35 cellular contexts compared by ENCODE assay signal in the genomic region with DNA sequence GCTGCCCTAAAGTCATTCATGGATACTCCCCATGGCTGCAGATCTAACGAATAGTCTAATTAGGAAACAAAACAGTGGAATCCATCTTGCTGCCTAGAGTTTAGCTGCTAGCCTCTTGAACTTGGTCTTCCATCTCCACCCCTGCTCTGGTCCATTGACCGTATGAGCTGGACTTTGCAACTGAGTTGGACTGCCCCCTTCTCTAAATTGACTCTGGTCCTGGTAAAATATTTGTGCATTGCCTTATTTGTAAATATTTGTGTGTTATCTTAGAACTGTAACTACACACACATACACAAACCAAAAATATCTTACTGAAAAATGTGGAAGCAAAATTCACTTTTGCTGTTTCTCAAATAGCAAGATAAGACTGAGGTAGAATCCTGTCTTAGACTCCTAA.
"Had no signal": no experiment of that assay in that cellular context is flagged by ENCODE, and none has a peak within 500 bp of the region (broad histone marks: within the 10 kb centered on the region; RNA-seq: fewer than 3 reads in every experiment).

No MANE protein-coding gene starts in this region.

- H3K36me3 ChIP-seq: adrenal gland, ascending aorta, brain microvascular endothelial cell, breast epithelium, cardiac muscle cell had no signal

- DNase-seq: activated effector memory CD4-positive, alpha-beta T cell treated with anti-CD3 and anti-CD28 coated beads, Interleukin-2, amount 50 U/mL, for 16 hours; activated effector memory CD4-positive, alpha-beta T cell treated with Interleukin-2 at 50 U/mL for 16 hours; activated gamma-delta T cell; activated gamma-delta T cell treated with Interleukin-2 at 50 U/mL for 16 hours; activated naive CD4-positive, alpha-beta T cell; activated naive CD4-positive, alpha-beta T cell treated with anti-CD3 and anti-CD28 coated beads for 36 hours; activated naive CD4-positive, alpha-beta T cell treated with anti-CD3 and anti-CD28 coated beads, Interleukin-2, amount 10 ng/mL, durations not matched to agents 7 days and 5 days; activated naive CD4-positive, alpha-beta T cell treated with anti-CD3 and anti-CD28 coated beads, Interleukin-2, amount 50 U/mL, for 16 hours; activated naive CD4-positive, alpha-beta T cell treated with Interleukin-2 at 50 U/mL for 16 hours; activated naive CD8-positive, alpha-beta T cell treated with anti-CD3 and anti-CD28 coated beads for 36 hours; activated naive CD8-positive, alpha-beta T cell treated with anti-CD3 and anti-CD28 coated beads, Interleukin-2, amount 10 ng/mL, durations not matched to agents 7 days and 5 days; activated naive CD8-positive, alpha-beta T cell treated with anti-CD3 and anti-CD28 coated beads, Interleukin-2, amount 50 U/mL, for 24 hours; activated T-cell treated with anti-CD3 and anti-CD28 coated beads for 4 hours; activated T-cell treated with anti-CD3 and anti-CD28 coated beads, Interleukin-2, amount 50 U/mL, for 1 hour; activated T-cell treated with anti-CD3 and anti-CD28 coated beads, Interleukin-2, amount 50 U/mL, for 24 hours; activated T-cell treated with anti-CD3 and anti-CD28 coated beads, Interleukin-2, amount 50 U/mL, for 4 hours; activated T-cell treated with anti-CD3 and anti-CD28 coated beads, Interleukin-2, amount 50 U/mL, for 48 hours; activated T-cell treated with anti-CD3 and anti-CD28 coated beads, Interleukin-2, amount 50 U/mL, for 72 hours; adrenal gland; amniotic stem cell; amygdala; anterior cingulate cortex; aorta; body of pancreas; brain microvascular endothelial cell; caudate nucleus; central memory CD4-positive, alpha-beta T cell; cerebellar nuclear complex had no signal

- H3K4me1 ChIP-seq: adrenal gland, ascending aorta, breast epithelium had no signal

- H3K9me3 ChIP-seq: adrenal gland, ascending aorta, body of pancreas, breast epithelium had no signal

- H3K27me3 ChIP-seq: ascending aorta, body of pancreas, brain microvascular endothelial cell, breast epithelium, cardiac muscle cell had no signal

- FAIRE-seq: astrocyte, bronchial epithelial cell had no signal

- H3K4me3 ChIP-seq: adrenal gland, ascending aorta, body of pancreas, breast epithelium, cardiac muscle cell had no signal

- H3K27ac ChIP-seq: adrenal gland, ascending aorta, body of pancreas, brain microvascular endothelial cell, breast epithelium, cardiac muscle cell had no signal

- ATAC-seq: activated naive CD4-positive, alpha-beta T cell treated with anti-CD3 and anti-CD28 coated beads, Interleukin-2, amount 50 U/mL, for 72 hours; activated naive CD8-positive, alpha-beta T cell treated with anti-CD3 and anti-CD28 coated beads, Interleukin-2, amount 50 U/mL, for 24 hours; activated T-cell treated with anti-CD3 and anti-CD28 coated beads, Interleukin-2, amount 50 U/mL, for 4 hours; activated T-cell treated with anti-CD3 and anti-CD28 coated beads, Interleukin-2, amount 50 U/mL, for 72 hours; activated T-helper 17 cell treated with anti-CD3 and anti-CD28 coated beads, Interleukin-2, amount 50 U/mL, for 72 hours; body of pancreas had no signal
